Comparison of ENCODE assay signal across 1 cellular context in the genomic region with DNA sequence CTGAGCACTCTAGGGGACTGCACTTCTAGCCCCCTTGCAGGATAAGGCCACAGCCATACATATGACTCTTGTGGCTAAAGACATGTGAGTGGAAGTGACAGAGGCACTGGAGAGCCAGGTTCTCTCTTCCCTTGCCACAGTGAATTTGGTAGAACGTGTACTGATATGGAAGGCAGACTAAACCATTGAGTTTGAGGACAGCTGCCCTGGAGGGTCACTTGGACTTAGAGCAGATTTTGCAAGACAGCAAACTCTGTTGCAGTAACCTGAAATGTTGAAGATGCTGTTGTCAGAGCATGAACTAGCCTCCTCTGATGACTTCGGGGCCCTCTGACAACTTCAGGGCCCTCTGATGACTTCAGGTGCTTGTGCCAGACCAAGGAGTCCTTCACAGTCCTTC.
TF ChIP-seq lines count a peak whose summit lies in the region.

No MANE protein-coding gene starts in this region.

TF ChIP-seq in HepG2, 621 proteins besides CTCF, POLR2A, EP300 and RAD21 (continued from another document):
- TF ChIP-seq FOXA1 (IDR thresholded peaks at IDR 0.05) (no peak), FOXA1 (CRISPR knock-in tag; IDR thresholded peaks at IDR 0.05) (no peak)
